10 cellular contexts compared by ENCODE assay signal in genomic region chr3:111861396-111861795, GRCh38. TPM values are rescaled to one million over a fixed set of nuclear protein-coding genes. Genes with fewer than 3 reads are reported as not detected.
DNase-seq lines count a peak whose midpoint lies in the region; ATAC-seq and TF ChIP-seq lines count a peak whose summit lies in the region.
"Had no signal": no experiment of that assay in that cellular context is flagged by ENCODE, and none has a peak within 500 bp of the region (broad histone marks: within the 10 kb centered on the region; RNA-seq: fewer than 3 reads in every experiment).

No MANE protein-coding gene starts in this region.

- H4K20me1 ChIP-seq in OCI-LY7 (ENCODE audit: insufficient read depth, low read length) = no peaks in the 10 kb centered on the region
- no peaks in the 10 kb centered on the region for H4K20me1 ChIP-seq in fibroblast of lung (ENCODE audit: control insufficient read depth, extremely low read depth, insufficient read depth, low read length)

- H3K9me3 ChIP-seq in ES-I3 (ENCODE audit: control insufficient read depth, insufficient read depth, low read length) (no peaks in the 10 kb centered on the region), OCI-LY7 (ENCODE audit: low read length) (no peaks in the 10 kb centered on the region), fibroblast of lung (ENCODE audit: control insufficient read depth, insufficient read depth, low read depth, low read length) (no peaks in the 10 kb centered on the region), psoas muscle (no peaks in the 10 kb centered on the region)

- H3K4me1 ChIP-seq in ES-I3 (ENCODE audit: insufficient read depth, low read length) (peaks cover 35% of the 10 kb centered on the region), OCI-LY7 (ENCODE audit: insufficient read depth, low read length, poor library complexity, severe bottlenecking) (peaks cover 5% of the 10 kb centered on the region), fibroblast of lung (ENCODE audit: control insufficient read depth, extremely low read depth, insufficient read depth, low read length) (peaks cover 5% of the 10 kb centered on the region), psoas muscle (no peaks in the 10 kb centered on the region)

- no peaks in the 10 kb centered on the region for H3K36me3 ChIP-seq in ES-I3 (ENCODE audit: insufficient read depth, low read length)
- no peaks in the 10 kb centered on the region for H3K36me3 ChIP-seq in OCI-LY7 (ENCODE audit: insufficient read depth, low read length)
- no peaks in the 10 kb centered on the region for H3K36me3 ChIP-seq in fibroblast of lung (ENCODE audit: control insufficient read depth, insufficient read depth, low read length)
- H3K36me3 ChIP-seq in psoas muscle (ENCODE audit: insufficient read depth in 1 of 2, low read depth in 1 of 2) = no peaks in the 10 kb centered on the region

- H3K27me3 ChIP-seq in fibroblast of lung (ENCODE audit: control insufficient read depth, insufficient read depth, low read length) (no peaks in the 10 kb centered on the region), psoas muscle (ENCODE audit: insufficient read depth in 3 of 3, low read length in 2 of 3) (peaks cover 0 to 49% (median 8%) of the 10 kb centered on the region in 3 donors)

- 31 to 55% (median 33%) methylated on average over 7 of the region's 7 CpGs for WGBS in psoas muscle, 3 donors

- CTCF ChIA-PET in OCI-LY7 (lab: Charles Lee; ENCODE audit: unreplicated experiment) = no interaction called here

- POLR2A ChIA-PET in OCI-LY7 (lab: Charles Lee) = interaction anchor here (0.5 to 1.0 kb wide), 2 partner anchors 149 to 210 kb away, joined by 3 to 4 read pairs; no protein-coding TSS in a partner anchor

- no peak overlapping the region for H3K4me3 ChIP-seq in OCI-LY7 (ENCODE audit: low read depth, low read length, poor library complexity, severe bottlenecking)
- H3K4me3 ChIP-seq in fibroblast of lung (replicated peaks in 1 of 4; ENCODE audit: control extremely low read depth in 1 of 4, insufficient read depth in 1 of 4, low read depth in 3 of 4, low read length in 4 of 4) = peak overlapping the region; percentile 70 to 96 (median 86)
- H3K4me3 ChIP-seq in psoas muscle = peak overlapping the region; percentile 76

- peak overlapping the region; percentile 85; the same call in 1 of the 2 replicates for H3K4me2 ChIP-seq in OCI-LY7 (ENCODE audit: low read length)
- peak overlapping the region; percentile 87 for H3K4me2 ChIP-seq in fibroblast of lung (ENCODE audit: extremely low read depth, insufficient read depth, low read length)

- no peak for TF ChIP-seq CTCF in OCI-LY7 (conservative IDR thresholded peaks at IDR 0.05; ENCODE audit: low read length)
- TF ChIP-seq CTCF in fibroblast of lung (conservative IDR thresholded peaks at IDR 0.05 in 1 of 2, IDR thresholded peaks at IDR 0.05 in 1 of 2; ENCODE audit: low read depth in 1 of 2, low read length in 2 of 2) = no peak
- TF ChIP-seq CTCF in psoas muscle (IDR thresholded peaks at IDR 0.05) = no peak

- H2AFZ ChIP-seq in OCI-LY7 (ENCODE audit: low read length) = no peak overlapping the region
- H2AFZ ChIP-seq in fibroblast of lung (ENCODE audit: low read length) = no peak overlapping the region

- in situ Hi-C loops in KBM-7 (cut with MboI; ENCODE audit: low pct_unique_long_range_greater_than_20kb, low sequenced_read_pairs) = no loop called here

- no peaks in the 10 kb centered on the region for H3K79me2 ChIP-seq in OCI-LY7 (ENCODE audit: insufficient read depth, low read depth, low read length)
- peaks cover 36% of the 10 kb centered on the region for H3K79me2 ChIP-seq in fibroblast of lung (ENCODE audit: control insufficient read depth, insufficient read depth, low read length)

- DNase-seq in OCI-LY7 (ENCODE audit: low spot score) (no peak), fibroblast of lung (ENCODE audit: low read depth in 2 of 2) (peak in 1 of 2 donors; percentile 47), psoas muscle (no peak), NCI-H2081 treated with DMSO at 0.1 percent for 48 hours (lab: John Stamatoyannopoulos, UW) (no peak), KBM-7 (no peak)
- DNase-seq: activated CD4-positive, alpha-beta T cell treated with anti-CD3 and anti-CD28 coated beads for 36 hours; kidney glomerular epithelial cell had no signal

- no peak for ATAC-seq in psoas muscle
- ATAC-seq in GM18502 (IDR thresholded peaks at IDR 0.05; ENCODE audit: poor library complexity, unreplicated experiment) = no peak
- no peak for ATAC-seq in GM21786 (IDR thresholded peaks at IDR 0.05; ENCODE audit: unreplicated experiment)
- ATAC-seq: activated CD4-positive, alpha-beta T cell treated with anti-CD3 and anti-CD28 coated beads for 36 hours had no signal

- H3K9me2 ChIP-seq in OCI-LY7 (ENCODE audit: insufficient read depth, low read length) = no peaks in the 10 kb centered on the region

- intact Hi-C loops in OCI-LY7 (cut with micrococcal nuclease; ENCODE audit: unreplicated experiment) = loop anchor here (2.0 to 5.0 kb wide), 2 partner anchors 144 to 193 kb away; no protein-coding TSS in a partner anchor
- intact Hi-C loops in psoas muscle (cut with DNase I) = loop anchor here in 1 of 2 donors (5.0 kb wide), 1 partner anchor 144 kb away; no protein-coding TSS in a partner anchor

- BruUV-seq in OCI-LY7 (replicated peaks; lab: Mats Ljungman, UMichigan) = no TSS peak

- H3K27ac ChIP-seq in OCI-LY7 (ENCODE audit: low read depth, low read length, poor library complexity, severe bottlenecking) = no peak overlapping the region
- H3K27ac ChIP-seq in fibroblast of lung (ENCODE audit: insufficient read depth, low read length) = peak overlapping the region; percentile 94
- peak overlapping the region; percentile 78 for H3K27ac ChIP-seq in psoas muscle

- H3K9ac ChIP-seq in ES-I3 (ENCODE audit: low read depth, low read length) (peak overlapping the region; percentile 88; the same call in 1 of the 2 replicates), fibroblast of lung (ENCODE audit: insufficient read depth, low read length) (peak overlapping the region; percentile 3)

RNA-seq across cellular contexts. Expression of gene PHLDB2, which starts 2.3 kb away (rescaled TPM):
- 1.5 and 2.1 TPM in 2 replicates for total RNA-seq in OCI-LY7 (2014; rRNA removed; shearing (Covaris generic))
- total RNA-seq in OCI-LY7 (2022) (0.61 and 1.8 TPM in 2 replicates), fibroblast of lung (43.4 and 47.9 TPM in 2 replicates), psoas muscle (1 to 10 TPM; 3.5 to 7.5 (median 5.9) TPM)
- polyA plus RNA-seq in fibroblast of lung (14.3 and 33.8 TPM in 2 replicates), psoas muscle (1 to 10 TPM; 2.9 to 8.5 (median 3.0) TPM)
- 12.3 and 30.8 TPM in 2 replicates for polyA plus RNA-seq in fibroblast of lung (2012)
- polyA minus RNA-seq in fibroblast of lung (ENCODE audit: low replicate concordance) = 6.7 and 37.4 TPM in 2 replicates
